ENCODE assay signal across 12 cellular contexts in genomic region chr2:105773568-105773967, GRCh38. TPM values are rescaled to one million over a fixed set of nuclear protein-coding genes. Genes with fewer than 3 reads are reported as not detected.
A peak's percentile ranks its signal among the peaks of the same experiment; 100 is the strongest.
DNase-seq lines count a peak whose midpoint lies in the region; ATAC-seq and TF ChIP-seq lines count a peak whose summit lies in the region.
"Had no signal": no experiment of that assay in that cellular context is flagged by ENCODE, and none has a peak within 500 bp of the region (broad histone marks: within the 10 kb centered on the region; RNA-seq: fewer than 3 reads in every experiment).

No MANE protein-coding gene starts in this region.

- H3K4me1 Mint-ChIP-seq in CD8-positive, alpha-beta T cell (ENCODE audit: low read depth), result peaks cover 96% of the 10 kb centered on the region
- H3K4me1 Mint-ChIP-seq in activated CD4-positive, alpha-beta memory T cell treated with anti-CD3 and anti-CD28 coated beads, Interleukin-2, amount 10 ng/mL, durations not matched to agents 7 days and 5 days, result peaks cover 95% of the 10 kb centered on the region

- intact Hi-C loops in CD8-positive, alpha-beta T cell (cut with DNase I, micrococcal nuclease), result no loop called here
- intact Hi-C loops in lower lobe of right lung (cut with DNase I), result no loop called here

- no peaks in the 10 kb centered on the region for H3K27me3 ChIP-seq in BLaER1 treated with 17β-estradiol and CSF1 and Interleukin-3, amounts not matched to agents 10 nM and 100 nM
- no peaks in the 10 kb centered on the region for H3K27me3 ChIP-seq in CD8-positive, alpha-beta T cell (ENCODE audit: insufficient read depth, low read length)
- H3K27me3 ChIP-seq in lower lobe of right lung (ENCODE audit: low read depth), result no peaks in the 10 kb centered on the region
- H3K27me3 ChIP-seq: colonic mucosa, esophagus muscularis mucosa had no signal

- peaks cover 0 to 29% (median 19%) of the 10 kb centered on the region in 11 experiments; a peak in 15 of 22 replicates for H3K36me3 ChIP-seq in BLaER1 treated with 17β-estradiol and CSF1 and Interleukin-3, amounts not matched to agents 10 nM and 100 nM
- no peaks in the 10 kb centered on the region for H3K36me3 ChIP-seq in CD8-positive, alpha-beta T cell (ENCODE audit: insufficient read depth, low read length)
- no peaks in the 10 kb centered on the region for H3K36me3 ChIP-seq in lower lobe of right lung
- H3K36me3 ChIP-seq: colonic mucosa had no signal

- peak overlapping the region; percentile 92 for H3K27ac Mint-ChIP-seq in CD8-positive, alpha-beta T cell
- H3K27ac Mint-ChIP-seq in activated CD4-positive, alpha-beta memory T cell treated with anti-CD3 and anti-CD28 coated beads, Interleukin-2, amount 10 ng/mL, durations not matched to agents 7 days and 5 days, result peak overlapping the region; percentile 92

- H3K9ac ChIP-seq in BLaER1 treated with 17β-estradiol and CSF1 and Interleukin-3, amounts not matched to agents 10 nM and 100 nM, result peak overlapping the region in 3 of 11 experiments; percentile 25 to 54 (median 33); a peak in 4 of 22 replicates

- in situ Hi-C loops in GM13976 (cut with MboI; ENCODE audit: low sequenced_read_pairs, unreplicated experiment), result no loop called here

- H3K9me3 ChIP-seq in BLaER1 treated with 17β-estradiol and CSF1 and Interleukin-3, amounts not matched to agents 10 nM and 100 nM (replicated peaks in 1 of 11), result peaks cover 0 to 3% (median 1%) of the 10 kb centered on the region in 11 experiments; a peak in 4 of 22 replicates
- H3K9me3 ChIP-seq in CD8-positive, alpha-beta T cell (ENCODE audit: low read length), result no peaks in the 10 kb centered on the region
- no peaks in the 10 kb centered on the region for H3K9me3 ChIP-seq in lower lobe of right lung
- H3K9me3 ChIP-seq: colonic mucosa, esophagus muscularis mucosa had no signal

- POLR2A ChIA-PET in CD8-positive, alpha-beta T cell (lab: Charles Lee), result interaction anchor here (1.5 kb wide), 1 partner anchor 13 kb away, joined by 4 read pairs; no protein-coding TSS in a partner anchor
- POLR2A ChIA-PET in activated CD4-positive, alpha-beta memory T cell treated with anti-CD3 and anti-CD28 coated beads, Interleukin-2, amount 10 ng/mL, durations not matched to agents 7 days and 5 days (lab: Charles Lee), result interaction anchor here (0.9 to 4.9 kb wide), 5 partner anchors 9 to 27 kb away, joined by 3 to 49 read pairs (median 3); no protein-coding TSS in a partner anchor

- H3K9me3 Mint-ChIP-seq in CD8-positive, alpha-beta T cell, result no peaks in the 10 kb centered on the region
- no peaks in the 10 kb centered on the region for H3K9me3 Mint-ChIP-seq in activated CD4-positive, alpha-beta memory T cell treated with anti-CD3 and anti-CD28 coated beads, Interleukin-2, amount 10 ng/mL, durations not matched to agents 7 days and 5 days

- no peak for DNase-seq in CD8-positive, alpha-beta T cell
- DNase-seq in activated CD4-positive, alpha-beta memory T cell treated with anti-CD3 and anti-CD28 coated beads, Interleukin-2, amount 10 ng/mL, durations not matched to agents 7 days and 5 days, result peak; percentile 3
- DNase-seq in lower lobe of right lung (no peak), NCI-H226 (no peak), GM13976 (ENCODE audit: low spot score) (no peak), RPMI8226 (no peak)
- DNase-seq: colonic mucosa, GF-D8, NCI-H1694 treated with DMSO at 0.1 percent for 48 hours had no signal

- H3K4me3 ChIP-seq in BLaER1 treated with 17β-estradiol and CSF1 and Interleukin-3, amounts not matched to agents 10 nM and 100 nM, result no peak overlapping the region
- H3K4me3 ChIP-seq in CD8-positive, alpha-beta T cell (ENCODE audit: low read depth, low read length), result no peak overlapping the region
- H3K4me3 ChIP-seq in lower lobe of right lung, result no peak overlapping the region
- H3K4me3 ChIP-seq: colonic mucosa, esophagus muscularis mucosa had no signal

- peaks cover 26% of the 10 kb centered on the region for H3K36me3 Mint-ChIP-seq in CD8-positive, alpha-beta T cell
- H3K36me3 Mint-ChIP-seq in activated CD4-positive, alpha-beta memory T cell treated with anti-CD3 and anti-CD28 coated beads, Interleukin-2, amount 10 ng/mL, durations not matched to agents 7 days and 5 days (ENCODE audit: low read depth), result peaks cover 65% of the 10 kb centered on the region

- no peak for ATAC-seq in CD8-positive, alpha-beta T cell
- ATAC-seq in lower lobe of right lung, result peak; percentile 30
- no peak for ATAC-seq in HG02970 (IDR thresholded peaks at IDR 0.05; ENCODE audit: low FRiP score, unreplicated experiment)

- peak overlapping the region in 9 of 11 experiments; percentile 91 to 99 (median 97); a peak in 17 of 22 replicates for H3K4me2 ChIP-seq in BLaER1 treated with 17β-estradiol and CSF1 and Interleukin-3, amounts not matched to agents 10 nM and 100 nM

- H4K20me1 ChIP-seq in BLaER1 treated with 17β-estradiol and CSF1 and Interleukin-3, amounts not matched to agents 10 nM and 100 nM, result peaks cover 28 to 85% (median 68%) of the 10 kb centered on the region in 11 experiments; a peak in 17 of 22 replicates

- TF ChIP-seq CTCF in CD8-positive, alpha-beta T cell (IDR thresholded peaks at IDR 0.05), result no peak
- no peak for TF ChIP-seq CTCF in lower lobe of right lung (IDR thresholded peaks at IDR 0.05)
- TF ChIP-seq CTCF in GM13976 (IDR thresholded peaks at IDR 0.05; ENCODE audit: borderline replicate concordance, control extremely low read depth, extremely low read depth, insufficient read depth, missing control alignments), result no peak

- no peaks in the 10 kb centered on the region for H3K27me3 Mint-ChIP-seq in CD8-positive, alpha-beta T cell (ENCODE audit: low read depth)
- H3K27me3 Mint-ChIP-seq in activated CD4-positive, alpha-beta memory T cell treated with anti-CD3 and anti-CD28 coated beads, Interleukin-2, amount 10 ng/mL, durations not matched to agents 7 days and 5 days, result no peaks in the 10 kb centered on the region

- peak overlapping the region; percentile 33 for H3K4me3 Mint-ChIP-seq in CD8-positive, alpha-beta T cell
- H3K4me3 Mint-ChIP-seq in activated CD4-positive, alpha-beta memory T cell treated with anti-CD3 and anti-CD28 coated beads, Interleukin-2, amount 10 ng/mL, durations not matched to agents 7 days and 5 days, result no peak overlapping the region

- peak overlapping the region in 7 of 11 experiments; percentile 21 to 95 (median 91); a peak in 12 of 22 replicates for H3K27ac ChIP-seq in BLaER1 treated with 17β-estradiol and CSF1 and Interleukin-3, amounts not matched to agents 10 nM and 100 nM
- H3K27ac ChIP-seq in CD8-positive, alpha-beta T cell (ENCODE audit: low read depth, low read length), result no peak overlapping the region
- no peak overlapping the region for H3K27ac ChIP-seq in lower lobe of right lung
- H3K27ac ChIP-seq: colonic mucosa, esophagus muscularis mucosa had no signal

- CTCF ChIA-PET in CD8-positive, alpha-beta T cell (lab: Charles Lee), result interaction anchor here (0.7 to 1.4 kb wide), 3 partner anchors 79 to 412 kb away, joined by 3 to 7 read pairs (median 4); no protein-coding TSS in a partner anchor
- CTCF ChIA-PET in activated CD4-positive, alpha-beta memory T cell treated with anti-CD3 and anti-CD28 coated beads, Interleukin-2, amount 10 ng/mL, durations not matched to agents 7 days and 5 days (lab: Charles Lee), result no interaction called here

- H3K4me1 ChIP-seq in BLaER1 treated with 17β-estradiol and CSF1 and Interleukin-3, amounts not matched to agents 10 nM and 100 nM, result peaks cover 77 to 100% (median 94%) of the 10 kb centered on the region in 10 experiments
- H3K4me1 ChIP-seq in CD8-positive, alpha-beta T cell (ENCODE audit: insufficient read depth, low read length), result peaks cover 93% of the 10 kb centered on the region
- peaks cover 57% of the 10 kb centered on the region for H3K4me1 ChIP-seq in lower lobe of right lung
- H3K4me1 ChIP-seq: colonic mucosa had no signal

RNA-seq across cellular contexts. Expression of gene NCK2, which starts 28.9 kb away (rescaled TPM):
- 10 to 100 TPM; 59.0 to 60.3 TPM for total RNA-seq in CD8-positive, alpha-beta T cell
- total RNA-seq in activated CD4-positive, alpha-beta memory T cell treated with anti-CD3 and anti-CD28 coated beads, Interleukin-2, amount 10 ng/mL, durations not matched to agents 7 days and 5 days, result 10 to 100 TPM; 70.8 to 75.9 TPM
- 36.7 TPM for total RNA-seq in lower lobe of right lung

Comparison
In these comparisons a context has a peak if more than half of its experiments do, and no peak if none do; other contexts are left out.
1. H3K27ac ChIP-seq: peak in BLaER1 treated with 17β-estradiol and CSF1 and Interleukin-3, amounts not matched to agents 10 nM and 100 nM (7 of 11); none in CD8-positive, alpha-beta T cell (single experiment) and lower lobe of right lung (single experiment).
2. ATAC-seq: peak in lower lobe of right lung (2 of 2); none in CD8-positive, alpha-beta T cell (single experiment) and HG02970 (single experiment).